In genomic region chr11:112612283-112612849, GRCh38 we compare ENCODE assay signal across 3 cellular contexts.
TF ChIP-seq lines count a peak whose summit lies in the region.

No MANE protein-coding gene starts in this region.

TF ChIP-seq in HCT116, 20 proteins besides CTCF, POLR2A, EP300 and RAD21:
- TF ChIP-seq SRF (IDR thresholded peaks at IDR 0.05; ENCODE audit: low read depth): no peak
- 0 out of 2 replicates have a peak, but pooled peaks have one; percentile 22 for TF ChIP-seq SP1 (IDR thresholded peaks at IDR 0.05; ENCODE audit: low read depth)

TF ChIP-seq in H1, 55 proteins besides CTCF, POLR2A, EP300 and RAD21:
- TF ChIP-seq SP1 (IDR thresholded peaks at IDR 0.05; ENCODE audit: low read depth, low read length): peak; percentile 59; the same call in 1 of the 2 replicates
- no peak for TF ChIP-seq SIN3A (conservative IDR thresholded peaks at IDR 0.05 in 1 of 2, IDR thresholded peaks at IDR 0.05 in 1 of 2; ENCODE audit: low read depth in 1 of 2, low read length in 2 of 2)
- TF ChIP-seq TBP (IDR thresholded peaks at IDR 0.05; ENCODE audit: low read depth, low read length): no peak

TF ChIP-seq in neural cell, 6 proteins besides CTCF, POLR2A, EP300 and RAD21:
- no peak for TF ChIP-seq TAF1 (IDR thresholded peaks at IDR 0.05; ENCODE audit: low read depth)
- TF ChIP-seq REST (IDR thresholded peaks at IDR 0.05; ENCODE audit: borderline replicate concordance): no peak
- no peak for TF ChIP-seq SMC3 (conservative IDR thresholded peaks at IDR 0.05; ENCODE audit: poor library complexity)
- no peak for TF ChIP-seq POLR2AphosphoS5 (IDR thresholded peaks at IDR 0.05)
- no peak for TF ChIP-seq EZH2 (IDR thresholded peaks at IDR 0.05; ENCODE audit: borderline replicate concordance, insufficient read depth, low read length, poor library complexity, severe bottlenecking)
- TF ChIP-seq MXI1 (conservative IDR thresholded peaks at IDR 0.05; ENCODE audit: poor library complexity, severe bottlenecking): no peak
